ENCODE assay signal across 10 cellular contexts in genomic region chr10:32937824-32938482, GRCh38. TPM values are rescaled to one million over a fixed set of nuclear protein-coding genes. Genes with fewer than 3 reads are reported as not detected.
DNase-seq lines count a peak whose midpoint lies in the region; TF ChIP-seq lines count a peak whose summit lies in the region.
"Had no signal": no experiment of that assay in that cellular context is flagged by ENCODE, and none has a peak within 500 bp of the region (broad histone marks: within the 10 kb centered on the region; RNA-seq: fewer than 3 reads in every experiment).

No MANE protein-coding gene starts in this region.

- 68 to 75% methylated on average over 3 to 4 of the region's 5 CpGs for WGBS in mesodermal cell (ENCODE audit: insufficient coverage in 2 of 2), 2 experiments

- peaks cover 39% of the 10 kb centered on the region for H3K4me1 Mint-ChIP-seq in activated T-cell treated with anti-CD3 and anti-CD28 coated beads, Interleukin-2, amount 50 U/mL, for 24 hours (ENCODE audit: low read depth)

- no peak for DNase-seq in activated T-cell treated with anti-CD3 and anti-CD28 coated beads, Interleukin-2, amount 50 U/mL, for 24 hours
- no peak for DNase-seq in activated T-cell treated with anti-CD3 and anti-CD28 coated beads, Interleukin-2, amount 50 U/mL, for 1 hour
- DNase-seq in dermis microvascular lymphatic vessel endothelial cell (ENCODE audit: low read depth in 2 of 2) (peak; percentile 54 to 72), uterus (no peak), NCI-H2029 treated with DMSO at 0.1 percent for 48 hours (lab: John Stamatoyannopoulos, UW) (no peak), cerebellar cortex (ENCODE audit: low spot score) (no peak)
- DNase-seq in stimulated activated CD4-positive, alpha-beta T cell treated with anti-CD3 and anti-CD28 coated beads, Interleukin-12 subunit alpha, Interleukin-12 subunit beta, amount 100 ng/mL, for 4 hours = no peak
- DNase-seq: NCI-H1092 had no signal

- H3K4me1 ChIP-seq in mesodermal cell (ENCODE audit: control insufficient read depth, insufficient read depth, low read length, poor library complexity, severe bottlenecking) (peaks cover 63% of the 10 kb centered on the region), uterus (peaks cover 0 to 16% of the 10 kb centered on the region in 2 donors)

- H3K27ac ChIP-seq in mesodermal cell (ENCODE audit: low read depth, low read length, severe bottlenecking) = peak overlapping the region; percentile 58
- H3K27ac ChIP-seq in uterus = peak overlapping the region; percentile 58 to 70
- H3K27ac ChIP-seq: BLaER1 had no signal

- no peak overlapping the region for H3K4me3 Mint-ChIP-seq in activated T-cell treated with anti-CD3 and anti-CD28 coated beads, Interleukin-2, amount 50 U/mL, for 24 hours

- H3K9me3 Mint-ChIP-seq in activated T-cell treated with anti-CD3 and anti-CD28 coated beads, Interleukin-2, amount 50 U/mL, for 24 hours = no peaks in the 10 kb centered on the region

- H3K27ac Mint-ChIP-seq in activated T-cell treated with anti-CD3 and anti-CD28 coated beads, Interleukin-2, amount 50 U/mL, for 24 hours = peak overlapping the region; percentile 58

- H3K4me3 ChIP-seq in mesodermal cell (ENCODE audit: extremely low read depth, insufficient read depth, low read length, poor library complexity, severe bottlenecking) (no peak overlapping the region), uterus (no peak overlapping the region)
- H3K4me3 ChIP-seq: BLaER1 had no signal

- peaks cover 25% of the 10 kb centered on the region for H3K36me3 Mint-ChIP-seq in activated T-cell treated with anti-CD3 and anti-CD28 coated beads, Interleukin-2, amount 50 U/mL, for 24 hours (ENCODE audit: low read depth)

- H3K36me3 ChIP-seq in mesodermal cell (ENCODE audit: control insufficient read depth, insufficient read depth, low read length) (peaks cover 67% of the 10 kb centered on the region), uterus (no peaks in the 10 kb centered on the region)

- no peaks in the 10 kb centered on the region for H3K27me3 Mint-ChIP-seq in activated T-cell treated with anti-CD3 and anti-CD28 coated beads, Interleukin-2, amount 50 U/mL, for 24 hours

- TF ChIP-seq POLR2A in uterus (IDR thresholded peaks at IDR 0.05) = no peak

- H3K9me3 ChIP-seq in mesodermal cell (ENCODE audit: control insufficient read depth, low read length) (no peaks in the 10 kb centered on the region), uterus (no peaks in the 10 kb centered on the region)
- H3K9me3 ChIP-seq: BLaER1 had no signal

- intact Hi-C loops in uterus (cut with DNase I; ENCODE audit: low total_unique reads) = no loop called here

- no peak for TF ChIP-seq CTCF in uterus (IDR thresholded peaks at IDR 0.05)

- no peaks in the 10 kb centered on the region for H3K27me3 ChIP-seq in uterus
- H3K27me3 ChIP-seq: BLaER1 had no signal

RNA-seq across cellular contexts. Expression of gene ITGB1, which starts 20.1 kb away (rescaled TPM):
- total RNA-seq in dermis microvascular lymphatic vessel endothelial cell (1,069 and 1,162 TPM in 2 replicates), uterus (1,000 to 10,000 TPM in 1 of 4 donors, 100 to 1,000 TPM in 3; 484 to 1,046 (median 601) TPM)
- polyA plus RNA-seq in mesodermal cell (2013, experiment 1 of 2) = 2,053 TPM
- polyA plus RNA-seq in mesodermal cell (2013, experiment 2 of 2) = 2,142 TPM

Comparison
In these comparisons a context has a peak if more than half of its experiments do, and no peak if none do; other contexts are left out.
1. DNase-seq: peak in dermis microvascular lymphatic vessel endothelial cell (2 of 2); none in activated T-cell treated with anti-CD3 and anti-CD28 coated beads, Interleukin-2, amount 50 U/mL, for 24 hours (single experiment), activated T-cell treated with anti-CD3 and anti-CD28 coated beads, Interleukin-2, amount 50 U/mL, for 1 hour (single experiment), uterus (0 of 2), NCI-H2029 treated with DMSO at 0.1 percent for 48 hours (single experiment), cerebellar cortex (single experiment) and stimulated activated CD4-positive, alpha-beta T cell treated with anti-CD3 and anti-CD28 coated beads, Interleukin-12 subunit alpha, Interleukin-12 subunit beta, amount 100 ng/mL, for 4 hours (single experiment).